Comparison of ENCODE assay signal across 9 cellular contexts in the genomic region with DNA sequence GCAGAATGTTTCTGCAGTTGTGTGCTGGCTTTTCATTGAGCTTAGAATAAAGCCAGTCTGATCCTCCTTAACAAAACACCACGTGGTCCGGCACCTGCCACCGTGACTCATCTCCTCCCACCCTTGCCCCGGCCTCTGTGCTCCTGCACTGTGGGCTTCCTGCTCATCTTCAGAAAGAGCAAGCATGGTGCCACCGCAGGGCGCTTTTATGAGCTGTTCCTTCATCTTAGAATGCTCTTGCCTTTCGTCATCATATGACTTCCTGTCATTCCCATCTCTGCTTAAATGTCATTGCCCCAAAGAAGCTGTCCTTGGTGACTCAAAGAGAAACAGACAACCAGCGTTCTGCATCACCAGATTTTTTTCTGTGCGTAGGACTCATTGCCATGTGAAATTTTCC.
DNase-seq lines count a peak whose midpoint lies in the region; ATAC-seq and TF ChIP-seq lines count a peak whose summit lies in the region.
"Had no signal": no experiment of that assay in that cellular context is flagged by ENCODE, and none has a peak within 500 bp of the region (broad histone marks: within the 10 kb centered on the region; RNA-seq: fewer than 3 reads in every experiment).

No MANE protein-coding gene starts in this region.

- H3K36me3 Mint-ChIP-seq in activated CD4-positive, alpha-beta memory T cell treated with anti-CD3 and anti-CD28 coated beads for 36 hours: no peaks in the 10 kb centered on the region
- peaks cover 4% of the 10 kb centered on the region for H3K36me3 Mint-ChIP-seq in stimulated activated effector memory CD8-positive, alpha-beta T cell treated with anti-CD3 and anti-CD28 coated beads, Interleukin-12 subunit alpha, Interleukin-12 subunit beta, amount 100 ng/mL, for 72 hours
- H3K36me3 Mint-ChIP-seq in progenitor cell of endocrine pancreas (ENCODE audit: insufficient read depth): no peaks in the 10 kb centered on the region

- no peak for TF ChIP-seq CTCF in hepatocyte (IDR thresholded peaks at IDR 0.05; ENCODE audit: poor library complexity)
- no peak for TF ChIP-seq CTCF in heart right ventricle (IDR thresholded peaks at IDR 0.05)
- no peak for TF ChIP-seq CTCF in progenitor cell of endocrine pancreas (IDR thresholded peaks at IDR 0.05; ENCODE audit: unreplicated experiment)

- in situ Hi-C loops in KBM-7 (cut with MboI; ENCODE audit: low pct_unique_long_range_greater_than_20kb, low sequenced_read_pairs) (no loop called here), GM23248 (cut with MboI) (no loop called here)

- peaks cover 27% of the 10 kb centered on the region for H3K4me1 Mint-ChIP-seq in activated CD4-positive, alpha-beta memory T cell treated with anti-CD3 and anti-CD28 coated beads for 36 hours (ENCODE audit: low read depth)
- H3K4me1 Mint-ChIP-seq in stimulated activated effector memory CD8-positive, alpha-beta T cell treated with anti-CD3 and anti-CD28 coated beads, Interleukin-12 subunit alpha, Interleukin-12 subunit beta, amount 100 ng/mL, for 72 hours: peaks cover 18% of the 10 kb centered on the region
- H3K4me1 Mint-ChIP-seq in progenitor cell of endocrine pancreas (ENCODE audit: low read depth): no peaks in the 10 kb centered on the region

- POLR2A ChIA-PET in activated CD4-positive, alpha-beta memory T cell treated with anti-CD3 and anti-CD28 coated beads for 36 hours (lab: Charles Lee): interaction anchor here (1.1 to 2.1 kb wide), 5 partner anchors 18 to 113 kb away, joined by 3 to 15 read pairs (median 7); no protein-coding TSS in a partner anchor

- no peaks in the 10 kb centered on the region for H3K9me3 Mint-ChIP-seq in activated CD4-positive, alpha-beta memory T cell treated with anti-CD3 and anti-CD28 coated beads for 36 hours
- no peaks in the 10 kb centered on the region for H3K9me3 Mint-ChIP-seq in stimulated activated effector memory CD8-positive, alpha-beta T cell treated with anti-CD3 and anti-CD28 coated beads, Interleukin-12 subunit alpha, Interleukin-12 subunit beta, amount 100 ng/mL, for 72 hours
- no peaks in the 10 kb centered on the region for H3K9me3 Mint-ChIP-seq in progenitor cell of endocrine pancreas (ENCODE audit: low read depth)

- no peak overlapping the region for H3K4me3 Mint-ChIP-seq in activated CD4-positive, alpha-beta memory T cell treated with anti-CD3 and anti-CD28 coated beads for 36 hours
- no peak overlapping the region for H3K4me3 Mint-ChIP-seq in stimulated activated effector memory CD8-positive, alpha-beta T cell treated with anti-CD3 and anti-CD28 coated beads, Interleukin-12 subunit alpha, Interleukin-12 subunit beta, amount 100 ng/mL, for 72 hours
- no peak overlapping the region for H3K4me3 Mint-ChIP-seq in progenitor cell of endocrine pancreas (ENCODE audit: low read depth)

- H3K9me3 ChIP-seq in hepatocyte (ENCODE audit: low read depth): no peaks in the 10 kb centered on the region
- no peaks in the 10 kb centered on the region for H3K9me3 ChIP-seq in GM23248 (ENCODE audit: low read depth)
- H3K9me3 ChIP-seq in heart right ventricle: no peaks in the 10 kb centered on the region

- H3K27me3 ChIP-seq in hepatocyte: no peaks in the 10 kb centered on the region
- 0 out of 2 replicates have a peak, but pooled peaks cover 10% of the 10 kb centered on the region for H3K27me3 ChIP-seq in GM23248 (replicated peaks; ENCODE audit: insufficient read depth)
- H3K27me3 ChIP-seq in heart right ventricle: no peaks in the 10 kb centered on the region

- H3K27ac ChIP-seq in hepatocyte: no peak overlapping the region
- no peak overlapping the region for H3K27ac ChIP-seq in GM23248
- no peak overlapping the region for H3K27ac ChIP-seq in heart right ventricle
- H3K27ac ChIP-seq: HL-60 had no signal

- no peaks in the 10 kb centered on the region for H3K79me2 ChIP-seq in hepatocyte
- no peaks in the 10 kb centered on the region for H3K79me2 ChIP-seq in GM23248 (ENCODE audit: insufficient read depth)

- H4K20me1 ChIP-seq in hepatocyte (ENCODE audit: insufficient read depth, poor library complexity, severe bottlenecking): no peaks in the 10 kb centered on the region
- H4K20me1 ChIP-seq in GM23248 (ENCODE audit: insufficient read depth): no peaks in the 10 kb centered on the region; the same call in 1 of the 2 replicates

- H2AFZ ChIP-seq in hepatocyte (no peak overlapping the region), GM23248 (no peak overlapping the region)

- DNase-seq in KBM-7 (peak; percentile 12), hepatocyte (ENCODE audit: low spot score) (peak; percentile 49), GM23248 (no peak), heart right ventricle (no peak), progenitor cell of endocrine pancreas (ENCODE audit: low spot score, unreplicated experiment) (no peak)
- peak; percentile 96 for DNase-seq in activated CD4-positive, alpha-beta memory T cell treated with anti-CD3 and anti-CD28 coated beads for 36 hours
- peak; percentile 36 to 85 for DNase-seq in stimulated activated effector memory CD8-positive, alpha-beta T cell treated with anti-CD3 and anti-CD28 coated beads, Interleukin-12 subunit alpha, Interleukin-12 subunit beta, amount 100 ng/mL, for 72 hours (ENCODE audit: low spot score in 2 of 2)

- H3F3A ChIP-seq in GM23248 (ENCODE audit: insufficient read depth): no peaks in the 10 kb centered on the region

- H3K4me2 ChIP-seq in hepatocyte (no peak overlapping the region), GM23248 (ENCODE audit: unreplicated experiment) (no peak overlapping the region)

- H3K27ac Mint-ChIP-seq in activated CD4-positive, alpha-beta memory T cell treated with anti-CD3 and anti-CD28 coated beads for 36 hours: peak overlapping the region; percentile 76
- H3K27ac Mint-ChIP-seq in stimulated activated effector memory CD8-positive, alpha-beta T cell treated with anti-CD3 and anti-CD28 coated beads, Interleukin-12 subunit alpha, Interleukin-12 subunit beta, amount 100 ng/mL, for 72 hours: peak overlapping the region; percentile 20
- H3K27ac Mint-ChIP-seq in progenitor cell of endocrine pancreas: no peak overlapping the region

- no peaks in the 10 kb centered on the region for H3K4me1 ChIP-seq in hepatocyte (ENCODE audit: insufficient read depth)
- no peaks in the 10 kb centered on the region for H3K4me1 ChIP-seq in GM23248 (ENCODE audit: insufficient read depth)
- no peaks in the 10 kb centered on the region for H3K4me1 ChIP-seq in heart right ventricle

- CTCF ChIA-PET in activated CD4-positive, alpha-beta memory T cell treated with anti-CD3 and anti-CD28 coated beads for 36 hours (lab: Charles Lee): interaction anchor here (0.8 to 5.0 kb wide), 18 partner anchors 9 to 812 kb away, joined by 3 to 76 read pairs (median 4); partner anchors contain the start of gene KCNH1

- ATAC-seq in GM18499 (IDR thresholded peaks at IDR 0.05; ENCODE audit: insufficient read depth, unreplicated experiment) (peak; percentile 67), heart right ventricle (no peak)
- ATAC-seq in stimulated activated effector memory CD8-positive, alpha-beta T cell treated with anti-CD3 and anti-CD28 coated beads, Interleukin-12 subunit alpha, Interleukin-12 subunit beta, amount 100 ng/mL, for 72 hours: peak; percentile 100

- H3K4me3 ChIP-seq in hepatocyte: no peak overlapping the region
- H3K4me3 ChIP-seq in GM23248: no peak overlapping the region
- H3K4me3 ChIP-seq in heart right ventricle: no peak overlapping the region

- H3K36me3 ChIP-seq in hepatocyte (replicated peaks; ENCODE audit: insufficient read depth, low read depth): no peaks in the 10 kb centered on the region
- no peaks in the 10 kb centered on the region for H3K36me3 ChIP-seq in GM23248 (ENCODE audit: low read depth)
- H3K36me3 ChIP-seq in heart right ventricle: no peaks in the 10 kb centered on the region

- intact Hi-C loops in activated CD4-positive, alpha-beta memory T cell treated with anti-CD3 and anti-CD28 coated beads for 36 hours (cut with micrococcal nuclease): loop anchor here (1.0 to 10.0 kb wide), 12 partner anchors 18 to 1128 kb away; partner anchors contain the start of genes RCOR3 and SLC30A1
- intact Hi-C loops in heart right ventricle (cut with DNase I): loop anchor here in 6 of 10 donors (2.0 to 10.0 kb wide), 5 partner anchors 138 to 691 kb away; partner anchors contain the start of gene KCNH1 (in 5 of the 6)

- WGBS in hepatocyte (ENCODE audit: low lambda C conversion rate, missing lambda C conversion rate): 52% methylated on average over 9 of the region's 9 CpGs
- WGBS in GM23248 (ENCODE audit: low coverage in 1 of 2, low lambda C conversion rate in 2 of 2, missing lambda C conversion rate in 2 of 2), 2 experiments: 49 to 52% methylated on average over 9 of the region's 9 CpGs
- WGBS in heart right ventricle, 2 donors: 66 to 77% methylated on average over 9 of the region's 9 CpGs

- H3K9me2 ChIP-seq in hepatocyte (replicated peaks; ENCODE audit: insufficient read depth) (no peaks in the 10 kb centered on the region), GM23248 (ENCODE audit: insufficient read depth) (no peaks in the 10 kb centered on the region)

- no peak overlapping the region for H3K9ac ChIP-seq in GM23248

- H3K27me3 Mint-ChIP-seq in activated CD4-positive, alpha-beta memory T cell treated with anti-CD3 and anti-CD28 coated beads for 36 hours: peaks cover 2% of the 10 kb centered on the region
- no peaks in the 10 kb centered on the region for H3K27me3 Mint-ChIP-seq in progenitor cell of endocrine pancreas

Comparison
In these comparisons a context has a peak if more than half of its experiments do, and no peak if none do; other contexts are left out.
1. ATAC-seq: peak in GM18499 (single experiment) and stimulated activated effector memory CD8-positive, alpha-beta T cell treated with anti-CD3 and anti-CD28 coated beads, Interleukin-12 subunit alpha, Interleukin-12 subunit beta, amount 100 ng/mL, for 72 hours (single experiment); none in heart right ventricle (0 of 8).
2. DNase-seq: peak in KBM-7 (single experiment), activated CD4-positive, alpha-beta memory T cell treated with anti-CD3 and anti-CD28 coated beads for 36 hours (single experiment), hepatocyte (single experiment) and stimulated activated effector memory CD8-positive, alpha-beta T cell treated with anti-CD3 and anti-CD28 coated beads, Interleukin-12 subunit alpha, Interleukin-12 subunit beta, amount 100 ng/mL, for 72 hours (2 of 2); none in GM23248 (single experiment), heart right ventricle (0 of 2) and progenitor cell of endocrine pancreas (single experiment).